In genomic region chr1:119712342-119713038, GRCh38 we compare ENCODE assay signal across 8 cellular contexts. TPM values are rescaled to one million over a fixed set of nuclear protein-coding genes. Genes with fewer than 3 reads are reported as not detected.
A peak's percentile ranks its signal among the peaks of the same experiment; 100 is the strongest.
DNase-seq lines count a peak whose midpoint lies in the region; ATAC-seq and TF ChIP-seq lines count a peak whose summit lies in the region.

No MANE protein-coding gene starts in this region.

- H3K36me3 ChIP-seq in esophagus squamous epithelium = no peaks in the 10 kb centered on the region
- H3K36me3 ChIP-seq in stomach smooth muscle (ENCODE audit: control insufficient read depth in 2 of 2, insufficient read depth in 2 of 2, low read length in 2 of 2) = no peaks in the 10 kb centered on the region

- TF ChIP-seq POLR2A in esophagus squamous epithelium (IDR thresholded peaks at IDR 0.05) = peak in 1 of 4 donors; percentile 25

- no peaks in the 10 kb centered on the region for H3K36me3 Mint-ChIP-seq in naive B cell

- peak overlapping the region; percentile 65 to 68 for H3K9ac ChIP-seq in stomach smooth muscle (ENCODE audit: low read length in 2 of 2)

- H3K9me3 Mint-ChIP-seq in naive B cell = no peaks in the 10 kb centered on the region

- WGBS in esophagus squamous epithelium, 2 donors = 0 to 1% methylated on average over 9 to 19 of the region's 51 CpGs

- H3K4me1 ChIP-seq in esophagus squamous epithelium (peaks cover 10 to 47% (median 22%) of the 10 kb centered on the region in 3 donors), stomach smooth muscle (ENCODE audit: control insufficient read depth, insufficient read depth, low read length) (peaks cover 27% of the 10 kb centered on the region)

- H3K4me3 Mint-ChIP-seq in naive B cell = peak overlapping the region; percentile 85 to 95 (median 93)

- DNase-seq in EL (peak; percentile 95), NCI-H446 treated with DMSO at 0.1 percent for 48 hours (lab: John Stamatoyannopoulos, UW) (peak; percentile 77), esophagus squamous epithelium (lab: John Stamatoyannopoulos, UW) (no peak), naive B cell (no peak)
- DNase-seq in activated CD8-positive, alpha-beta memory T cell treated with anti-CD3 and anti-CD28 coated beads for 48 hours (ENCODE audit: low read depth in 2 of 3, low spot score in 2 of 3) = peak; percentile 18 to 38 (median 36)

- H3K4me3 ChIP-seq in esophagus squamous epithelium = peak overlapping the region; percentile 49 to 72 (median 64)
- peak overlapping the region; percentile 83 to 92 for H3K4me3 ChIP-seq in stomach smooth muscle (ENCODE audit: low read length in 2 of 2)

- ATAC-seq in HG02973 (IDR thresholded peaks at IDR 0.05; ENCODE audit: unreplicated experiment) (peak; percentile 52), naive B cell (ENCODE audit: low read depth in 2 of 2) (peak; percentile 62 to 65), HG03571 (IDR thresholded peaks at IDR 0.05; ENCODE audit: unreplicated experiment) (no peak)

- H3K4me1 Mint-ChIP-seq in naive B cell = peaks cover 19 to 27% (median 20%) of the 10 kb centered on the region in 3 donors

- intact Hi-C loops in esophagus squamous epithelium (cut with DNase I) = no loop called here

- H3K27me3 ChIP-seq in esophagus squamous epithelium (peaks cover 0 to 12% (median 0%) of the 10 kb centered on the region in 4 donors), stomach smooth muscle (ENCODE audit: control insufficient read depth in 1 of 2, insufficient read depth in 2 of 2, low read length in 2 of 2) (no peaks in the 10 kb centered on the region)

- peak overlapping the region in 2 of 6 donors; percentile 22 to 74 for H3K27ac Mint-ChIP-seq in naive B cell

- peaks cover 4 to 30% (median 25%) of the 10 kb centered on the region in 3 donors for H3K27me3 Mint-ChIP-seq in naive B cell

- H3K9me3 ChIP-seq in esophagus squamous epithelium (no peaks in the 10 kb centered on the region), stomach smooth muscle (ENCODE audit: control insufficient read depth in 2 of 2, low read length in 2 of 2) (no peaks in the 10 kb centered on the region)

- H3K27ac ChIP-seq in esophagus squamous epithelium (peak overlapping the region; percentile 65 to 88 (median 86)), stomach smooth muscle (ENCODE audit: low read length) (peak overlapping the region; percentile 69)

- no peak for TF ChIP-seq CTCF in esophagus squamous epithelium (IDR thresholded peaks at IDR 0.05)

RNA-seq across cellular contexts. Expression of gene PHGDH, which starts 0.8 kb away (rescaled TPM):
- 10 to 100 TPM; 34.5 to 89.7 (median 43.2) TPM for total RNA-seq in esophagus squamous epithelium
- 10 to 100 TPM in 1 of 6 donors, 1 to 10 TPM in 4, not detected in 1; 2.4 to 11.3 (median 2.7) TPM for polyA plus RNA-seq in naive B cell (ENCODE audit: low read depth in 6 of 6)

RNA-seq across cellular contexts. Expression of gene HMGCS2, which starts 56.2 kb away (rescaled TPM):
- 10 to 100 TPM in 1 of 4 donors, 1 to 10 TPM in 2, not detected in 1; 1.1 to 27.0 (median 2.5) TPM for total RNA-seq in esophagus squamous epithelium
- polyA plus RNA-seq in naive B cell (ENCODE audit: low read depth in 6 of 6) = not detected

Comparison
In these comparisons a context has a peak if more than half of its experiments do, and no peak if none do; other contexts are left out.
1. DNase-seq: peak in EL (single experiment), NCI-H446 treated with DMSO at 0.1 percent for 48 hours (single experiment) and activated CD8-positive, alpha-beta memory T cell treated with anti-CD3 and anti-CD28 coated beads for 48 hours (3 of 3); none in esophagus squamous epithelium (single experiment) and naive B cell (single experiment).